1 cellular context compared by ENCODE assay signal in the genomic region with DNA sequence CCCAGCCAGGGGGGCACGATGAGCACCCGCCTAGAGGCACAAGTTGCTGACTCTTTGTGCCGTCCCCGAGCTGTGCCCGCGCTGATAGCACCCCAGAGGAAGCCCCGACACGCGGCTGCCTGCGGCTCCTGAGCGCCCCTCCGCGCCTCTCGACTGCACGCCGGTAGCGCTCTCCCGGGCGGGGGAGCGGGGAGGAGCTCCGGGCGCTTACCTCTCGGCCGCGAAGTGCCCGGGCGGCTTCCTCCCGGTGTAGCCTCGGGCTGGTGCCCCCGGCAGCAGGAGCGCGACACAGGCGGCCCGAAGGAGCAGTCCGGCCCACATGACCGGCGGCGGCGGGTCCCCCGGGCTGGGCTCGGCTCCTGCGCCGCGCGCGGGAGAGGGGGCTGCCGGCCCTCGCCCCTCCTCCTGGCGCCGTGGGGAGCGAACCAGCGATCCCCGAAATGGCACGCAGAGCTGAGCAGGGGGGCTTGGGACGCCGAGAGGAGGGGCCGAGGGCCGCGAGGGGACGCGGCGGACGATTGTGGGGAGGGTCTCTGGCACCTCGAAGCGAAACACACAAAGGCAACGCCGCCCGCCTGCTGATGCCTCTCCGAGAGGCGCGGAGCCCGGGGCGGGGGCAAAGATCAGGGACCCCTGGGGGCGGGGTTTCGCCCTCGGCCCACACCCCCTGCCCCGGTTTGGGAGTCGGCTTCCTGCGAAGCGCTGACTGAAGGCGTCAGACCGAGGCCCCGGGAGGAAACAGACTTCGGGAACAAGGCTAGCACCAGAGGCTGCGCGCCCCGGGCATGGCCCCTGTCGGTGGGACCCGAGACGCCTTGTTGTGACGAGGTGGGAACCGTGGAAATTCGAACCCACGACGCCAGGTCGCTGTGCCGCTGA.
TF ChIP-seq lines count a peak whose summit lies in the region.

A gene with protein sequence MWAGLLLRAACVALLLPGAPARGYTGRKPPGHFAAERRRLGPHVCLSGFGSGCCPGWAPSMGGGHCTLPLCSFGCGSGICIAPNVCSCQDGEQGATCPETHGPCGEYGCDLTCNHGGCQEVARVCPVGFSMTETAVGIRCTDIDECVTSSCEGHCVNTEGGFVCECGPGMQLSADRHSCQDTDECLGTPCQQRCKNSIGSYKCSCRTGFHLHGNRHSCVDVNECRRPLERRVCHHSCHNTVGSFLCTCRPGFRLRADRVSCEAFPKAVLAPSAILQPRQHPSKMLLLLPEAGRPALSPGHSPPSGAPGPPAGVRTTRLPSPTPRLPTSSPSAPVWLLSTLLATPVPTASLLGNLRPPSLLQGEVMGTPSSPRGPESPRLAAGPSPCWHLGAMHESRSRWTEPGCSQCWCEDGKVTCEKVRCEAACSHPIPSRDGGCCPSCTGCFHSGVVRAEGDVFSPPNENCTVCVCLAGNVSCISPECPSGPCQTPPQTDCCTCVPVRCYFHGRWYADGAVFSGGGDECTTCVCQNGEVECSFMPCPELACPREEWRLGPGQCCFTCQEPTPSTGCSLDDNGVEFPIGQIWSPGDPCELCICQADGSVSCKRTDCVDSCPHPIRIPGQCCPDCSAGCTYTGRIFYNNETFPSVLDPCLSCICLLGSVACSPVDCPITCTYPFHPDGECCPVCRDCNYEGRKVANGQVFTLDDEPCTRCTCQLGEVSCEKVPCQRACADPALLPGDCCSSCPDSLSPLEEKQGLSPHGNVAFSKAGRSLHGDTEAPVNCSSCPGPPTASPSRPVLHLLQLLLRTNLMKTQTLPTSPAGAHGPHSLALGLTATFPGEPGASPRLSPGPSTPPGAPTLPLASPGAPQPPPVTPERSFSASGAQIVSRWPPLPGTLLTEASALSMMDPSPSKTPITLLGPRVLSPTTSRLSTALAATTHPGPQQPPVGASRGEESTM (minus strand): TSS at position 600 of the 879 bp plus-strand sequence. CDS start 279 bp downstream, at position 321.

TF ChIP-seq in HepG2, 621 proteins besides CTCF, POLR2A, EP300 and RAD21 (continued from another document and continues in another):
- TF ChIP-seq, protein P1, sequence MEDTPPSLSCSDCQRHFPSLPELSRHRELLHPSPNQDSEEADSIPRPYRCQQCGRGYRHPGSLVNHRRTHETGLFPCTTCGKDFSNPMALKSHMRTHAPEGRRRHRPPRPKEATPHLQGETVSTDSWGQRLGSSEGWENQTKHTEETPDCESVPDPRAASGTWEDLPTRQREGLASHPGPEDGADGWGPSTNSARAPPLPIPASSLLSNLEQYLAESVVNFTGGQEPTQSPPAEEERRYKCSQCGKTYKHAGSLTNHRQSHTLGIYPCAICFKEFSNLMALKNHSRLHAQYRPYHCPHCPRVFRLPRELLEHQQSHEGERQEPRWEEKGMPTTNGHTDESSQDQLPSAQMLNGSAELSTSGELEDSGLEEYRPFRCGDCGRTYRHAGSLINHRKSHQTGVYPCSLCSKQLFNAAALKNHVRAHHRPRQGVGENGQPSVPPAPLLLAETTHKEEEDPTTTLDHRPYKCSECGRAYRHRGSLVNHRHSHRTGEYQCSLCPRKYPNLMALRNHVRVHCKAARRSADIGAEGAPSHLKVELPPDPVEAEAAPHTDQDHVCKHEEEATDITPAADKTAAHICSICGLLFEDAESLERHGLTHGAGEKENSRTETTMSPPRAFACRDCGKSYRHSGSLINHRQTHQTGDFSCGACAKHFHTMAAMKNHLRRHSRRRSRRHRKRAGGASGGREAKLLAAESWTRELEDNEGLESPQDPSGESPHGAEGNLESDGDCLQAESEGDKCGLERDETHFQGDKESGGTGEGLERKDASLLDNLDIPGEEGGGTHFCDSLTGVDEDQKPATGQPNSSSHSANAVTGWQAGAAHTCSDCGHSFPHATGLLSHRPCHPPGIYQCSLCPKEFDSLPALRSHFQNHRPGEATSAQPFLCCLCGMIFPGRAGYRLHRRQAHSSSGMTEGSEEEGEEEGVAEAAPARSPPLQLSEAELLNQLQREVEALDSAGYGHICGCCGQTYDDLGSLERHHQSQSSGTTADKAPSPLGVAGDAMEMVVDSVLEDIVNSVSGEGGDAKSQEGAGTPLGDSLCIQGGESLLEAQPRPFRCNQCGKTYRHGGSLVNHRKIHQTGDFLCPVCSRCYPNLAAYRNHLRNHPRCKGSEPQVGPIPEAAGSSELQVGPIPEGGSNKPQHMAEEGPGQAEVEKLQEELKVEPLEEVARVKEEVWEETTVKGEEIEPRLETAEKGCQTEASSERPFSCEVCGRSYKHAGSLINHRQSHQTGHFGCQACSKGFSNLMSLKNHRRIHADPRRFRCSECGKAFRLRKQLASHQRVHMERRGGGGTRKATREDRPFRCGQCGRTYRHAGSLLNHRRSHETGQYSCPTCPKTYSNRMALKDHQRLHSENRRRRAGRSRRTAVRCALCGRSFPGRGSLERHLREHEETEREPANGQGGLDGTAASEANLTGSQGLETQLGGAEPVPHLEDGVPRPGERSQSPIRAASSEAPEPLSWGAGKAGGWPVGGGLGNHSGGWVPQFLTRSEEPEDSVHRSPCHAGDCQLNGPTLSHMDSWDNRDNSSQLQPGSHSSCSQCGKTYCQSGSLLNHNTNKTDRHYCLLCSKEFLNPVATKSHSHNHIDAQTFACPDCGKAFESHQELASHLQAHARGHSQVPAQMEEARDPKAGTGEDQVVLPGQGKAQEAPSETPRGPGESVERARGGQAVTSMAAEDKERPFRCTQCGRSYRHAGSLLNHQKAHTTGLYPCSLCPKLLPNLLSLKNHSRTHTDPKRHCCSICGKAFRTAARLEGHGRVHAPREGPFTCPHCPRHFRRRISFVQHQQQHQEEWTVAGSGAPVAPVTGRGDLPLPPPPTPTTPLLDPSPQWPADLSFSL (CRISPR knock-in tag; IDR thresholded peaks at IDR 0.05) = no peak
- TF ChIP-seq SCMH1 (CRISPR knock-in tag; IDR thresholded peaks at IDR 0.05; ENCODE audit: borderline replicate concordance) (no peak), CBX1 (IDR thresholded peaks at IDR 0.05; ENCODE audit: low read depth) (peak; percentile 72), NR2C2 (CRISPR knock-in tag; IDR thresholded peaks at IDR 0.05; ENCODE audit: borderline replicate concordance) (peak; percentile 53), HOXD1 (CRISPR knock-in tag; IDR thresholded peaks at IDR 0.05) (peak; percentile 89; the same call in 1 of the 2 replicates), ZNF333 (CRISPR knock-in tag; IDR thresholded peaks at IDR 0.05; ENCODE audit: borderline replicate concordance) (no peak), ZNF282 (IDR thresholded peaks at IDR 0.05; ENCODE audit: partially characterized antibody) (no peak), ASH2L (IDR thresholded peaks at IDR 0.05; ENCODE audit: insufficient read length, low read depth, low read length) (peak; percentile 56), PHF8 (CRISPR knock-in tag; IDR thresholded peaks at IDR 0.05) (peak; percentile 92), ZNF558 (CRISPR knock-in tag; IDR thresholded peaks at IDR 0.05; ENCODE audit: borderline replicate concordance) (no peak; the same call in 1 of the 2 replicates), ZNF20 (CRISPR knock-in tag; IDR thresholded peaks at IDR 0.05) (no peak), CAMTA2 (CRISPR knock-in tag; IDR thresholded peaks at IDR 0.05; ENCODE audit: borderline replicate concordance) (no peak), ZNF614 (CRISPR knock-in tag; IDR thresholded peaks at IDR 0.05; ENCODE audit: borderline replicate concordance) (no peak), ZNF782 (CRISPR knock-in tag; IDR thresholded peaks at IDR 0.05; ENCODE audit: borderline replicate concordance) (no peak), ZNF550 (CRISPR knock-in tag; IDR thresholded peaks at IDR 0.05; ENCODE audit: borderline replicate concordance) (0 out of 2 replicates have a peak, but pooled peaks have one; percentile 39), ZNF44 (CRISPR knock-in tag; IDR thresholded peaks at IDR 0.05) (no peak), POLR2G (IDR thresholded peaks at IDR 0.05; ENCODE audit: low read depth, low read length) (peak; percentile 89), RFX3 (CRISPR knock-in tag; IDR thresholded peaks at IDR 0.05) (no peak), ZNF510 (CRISPR knock-in tag; IDR thresholded peaks at IDR 0.05; ENCODE audit: low read depth) (no peak), EHMT2 (IDR thresholded peaks at IDR 0.05; ENCODE audit: borderline replicate concordance, low read depth, low read length) (no peak), NONO (IDR thresholded peaks at IDR 0.05) (no peak), NONO (CRISPR knock-in tag; conservative IDR thresholded peaks at IDR 0.05) (peak; percentile 78; the same call in 1 of the 2 replicates), ZSCAN31 (CRISPR knock-in tag; IDR thresholded peaks at IDR 0.05; ENCODE audit: low read depth) (peak; percentile 70; the same call in 1 of the 2 replicates), ZNF567 (CRISPR knock-in tag; IDR thresholded peaks at IDR 0.05; ENCODE audit: borderline replicate concordance) (no peak), GATAD1 (CRISPR knock-in tag; IDR thresholded peaks at IDR 0.05) (peak; percentile 16; the same call in 1 of the 2 replicates), ZNF720 (CRISPR knock-in tag; IDR thresholded peaks at IDR 0.05) (no peak), SMC3 (IDR thresholded peaks at IDR 0.05; ENCODE audit: low read length) (no peak), ZC3H4 (CRISPR knock-in tag; IDR thresholded peaks at IDR 0.05; ENCODE audit: borderline replicate concordance) (no peak), NFE2L1 (CRISPR knock-in tag; IDR thresholded peaks at IDR 0.05; ENCODE audit: borderline replicate concordance) (no peak), JARID2 (CRISPR knock-in tag; IDR thresholded peaks at IDR 0.05; ENCODE audit: insufficient replicate concordance) (no peak), ZNF382 (CRISPR knock-in tag; IDR thresholded peaks at IDR 0.05; ENCODE audit: borderline replicate concordance) (no peak)
- TF ChIP-seq, protein P2, sequence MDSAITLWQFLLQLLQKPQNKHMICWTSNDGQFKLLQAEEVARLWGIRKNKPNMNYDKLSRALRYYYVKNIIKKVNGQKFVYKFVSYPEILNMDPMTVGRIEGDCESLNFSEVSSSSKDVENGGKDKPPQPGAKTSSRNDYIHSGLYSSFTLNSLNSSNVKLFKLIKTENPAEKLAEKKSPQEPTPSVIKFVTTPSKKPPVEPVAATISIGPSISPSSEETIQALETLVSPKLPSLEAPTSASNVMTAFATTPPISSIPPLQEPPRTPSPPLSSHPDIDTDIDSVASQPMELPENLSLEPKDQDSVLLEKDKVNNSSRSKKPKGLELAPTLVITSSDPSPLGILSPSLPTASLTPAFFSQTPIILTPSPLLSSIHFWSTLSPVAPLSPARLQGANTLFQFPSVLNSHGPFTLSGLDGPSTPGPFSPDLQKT (CRISPR knock-in tag; IDR thresholded peaks at IDR 0.05; ENCODE audit: borderline replicate concordance) = no peak
- TF ChIP-seq, protein P3, sequence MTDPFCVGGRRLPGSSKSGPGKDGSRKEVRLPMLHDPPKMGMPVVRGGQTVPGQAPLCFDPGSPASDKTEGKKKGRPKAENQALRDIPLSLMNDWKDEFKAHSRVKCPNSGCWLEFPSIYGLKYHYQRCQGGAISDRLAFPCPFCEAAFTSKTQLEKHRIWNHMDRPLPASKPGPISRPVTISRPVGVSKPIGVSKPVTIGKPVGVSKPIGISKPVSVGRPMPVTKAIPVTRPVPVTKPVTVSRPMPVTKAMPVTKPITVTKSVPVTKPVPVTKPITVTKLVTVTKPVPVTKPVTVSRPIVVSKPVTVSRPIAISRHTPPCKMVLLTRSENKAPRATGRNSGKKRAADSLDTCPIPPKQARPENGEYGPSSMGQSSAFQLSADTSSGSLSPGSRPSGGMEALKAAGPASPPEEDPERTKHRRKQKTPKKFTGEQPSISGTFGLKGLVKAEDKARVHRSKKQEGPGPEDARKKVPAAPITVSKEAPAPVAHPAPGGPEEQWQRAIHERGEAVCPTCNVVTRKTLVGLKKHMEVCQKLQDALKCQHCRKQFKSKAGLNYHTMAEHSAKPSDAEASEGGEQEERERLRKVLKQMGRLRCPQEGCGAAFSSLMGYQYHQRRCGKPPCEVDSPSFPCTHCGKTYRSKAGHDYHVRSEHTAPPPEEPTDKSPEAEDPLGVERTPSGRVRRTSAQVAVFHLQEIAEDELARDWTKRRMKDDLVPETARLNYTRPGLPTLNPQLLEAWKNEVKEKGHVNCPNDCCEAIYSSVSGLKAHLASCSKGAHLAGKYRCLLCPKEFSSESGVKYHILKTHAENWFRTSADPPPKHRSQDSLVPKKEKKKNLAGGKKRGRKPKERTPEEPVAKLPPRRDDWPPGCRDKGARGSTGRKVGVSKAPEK (CRISPR knock-in tag; IDR thresholded peaks at IDR 0.05; ENCODE audit: borderline replicate concordance) = peak; percentile 60; the same call in 1 of the 2 replicates
- TF ChIP-seq, protein P4, sequence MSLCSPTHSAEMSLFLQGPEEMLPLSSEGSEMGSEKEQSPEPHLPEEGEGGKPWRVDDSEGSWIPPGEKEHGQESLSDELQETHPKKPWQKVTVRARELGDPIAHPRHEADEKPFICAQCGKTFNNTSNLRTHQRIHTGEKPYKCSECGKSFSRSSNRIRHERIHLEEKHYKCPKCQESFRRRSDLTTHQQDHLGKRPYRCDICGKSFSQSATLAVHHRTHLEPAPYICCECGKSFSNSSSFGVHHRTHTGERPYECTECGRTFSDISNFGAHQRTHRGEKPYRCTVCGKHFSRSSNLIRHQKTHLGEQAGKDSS (CRISPR knock-in tag; IDR thresholded peaks at IDR 0.05; ENCODE audit: borderline replicate concordance, low read depth) = no peak; the same call in 1 of the 2 replicates
- TF ChIP-seq, protein P5, sequence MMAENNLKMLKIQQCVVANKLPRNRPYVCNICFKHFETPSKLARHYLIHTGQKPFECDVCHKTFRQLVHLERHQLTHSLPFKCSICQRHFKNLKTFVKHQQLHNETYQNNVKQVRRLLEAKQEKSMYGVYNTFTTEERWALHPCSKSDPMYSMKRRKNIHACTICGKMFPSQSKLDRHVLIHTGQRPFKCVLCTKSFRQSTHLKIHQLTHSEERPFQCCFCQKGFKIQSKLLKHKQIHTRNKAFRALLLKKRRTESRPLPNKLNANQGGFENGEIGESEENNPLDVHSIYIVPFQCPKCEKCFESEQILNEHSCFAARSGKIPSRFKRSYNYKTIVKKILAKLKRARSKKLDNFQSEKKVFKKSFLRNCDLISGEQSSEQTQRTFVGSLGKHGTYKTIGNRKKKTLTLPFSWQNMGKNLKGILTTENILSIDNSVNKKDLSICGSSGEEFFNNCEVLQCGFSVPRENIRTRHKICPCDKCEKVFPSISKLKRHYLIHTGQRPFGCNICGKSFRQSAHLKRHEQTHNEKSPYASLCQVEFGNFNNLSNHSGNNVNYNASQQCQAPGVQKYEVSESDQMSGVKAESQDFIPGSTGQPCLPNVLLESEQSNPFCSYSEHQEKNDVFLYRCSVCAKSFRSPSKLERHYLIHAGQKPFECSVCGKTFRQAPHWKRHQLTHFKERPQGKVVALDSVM (CRISPR knock-in tag; IDR thresholded peaks at IDR 0.05) = no peak
- TF ChIP-seq, protein P6, sequence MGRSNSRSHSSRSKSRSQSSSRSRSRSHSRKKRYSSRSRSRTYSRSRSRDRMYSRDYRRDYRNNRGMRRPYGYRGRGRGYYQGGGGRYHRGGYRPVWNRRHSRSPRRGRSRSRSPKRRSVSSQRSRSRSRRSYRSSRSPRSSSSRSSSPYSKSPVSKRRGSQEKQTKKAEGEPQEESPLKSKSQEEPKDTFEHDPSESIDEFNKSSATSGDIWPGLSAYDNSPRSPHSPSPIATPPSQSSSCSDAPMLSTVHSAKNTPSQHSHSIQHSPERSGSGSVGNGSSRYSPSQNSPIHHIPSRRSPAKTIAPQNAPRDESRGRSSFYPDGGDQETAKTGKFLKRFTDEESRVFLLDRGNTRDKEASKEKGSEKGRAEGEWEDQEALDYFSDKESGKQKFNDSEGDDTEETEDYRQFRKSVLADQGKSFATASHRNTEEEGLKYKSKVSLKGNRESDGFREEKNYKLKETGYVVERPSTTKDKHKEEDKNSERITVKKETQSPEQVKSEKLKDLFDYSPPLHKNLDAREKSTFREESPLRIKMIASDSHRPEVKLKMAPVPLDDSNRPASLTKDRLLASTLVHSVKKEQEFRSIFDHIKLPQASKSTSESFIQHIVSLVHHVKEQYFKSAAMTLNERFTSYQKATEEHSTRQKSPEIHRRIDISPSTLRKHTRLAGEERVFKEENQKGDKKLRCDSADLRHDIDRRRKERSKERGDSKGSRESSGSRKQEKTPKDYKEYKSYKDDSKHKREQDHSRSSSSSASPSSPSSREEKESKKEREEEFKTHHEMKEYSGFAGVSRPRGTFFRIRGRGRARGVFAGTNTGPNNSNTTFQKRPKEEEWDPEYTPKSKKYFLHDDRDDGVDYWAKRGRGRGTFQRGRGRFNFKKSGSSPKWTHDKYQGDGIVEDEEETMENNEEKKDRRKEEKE (IDR thresholded peaks at IDR 0.05) = no peak
